Comparison of ENCODE assay signal across 23 cellular contexts in genomic region chr12:86331457-86331856, GRCh38.
DNase-seq lines count a peak whose midpoint lies in the region; ATAC-seq and TF ChIP-seq lines count a peak whose summit lies in the region.
"Had no signal": no experiment of that assay in that cellular context is flagged by ENCODE, and none has a peak within 500 bp of the region (broad histone marks: within the 10 kb centered on the region; RNA-seq: fewer than 3 reads in every experiment).

No MANE protein-coding gene starts in this region.

- H3K4me3 ChIP-seq in endodermal cell (ENCODE audit: low read length) = no peak overlapping the region
- H3K4me3 ChIP-seq: HAP-1, PC-9, SJSA1 had no signal

- ATAC-seq in HG03521 (IDR thresholded peaks at IDR 0.05; ENCODE audit: unreplicated experiment) (no peak), GM18511 (IDR thresholded peaks at IDR 0.05; ENCODE audit: unreplicated experiment) (no peak)
- ATAC-seq: CD8-positive, alpha-beta T cell; T-cell had no signal

- H3K9me3 ChIP-seq in endodermal cell (ENCODE audit: control insufficient read depth, low read length) = no peaks in the 10 kb centered on the region
- H3K9me3 ChIP-seq: HAP-1, SJSA1 had no signal

- H3K27ac Mint-ChIP-seq in endodermal cell = no peak overlapping the region
- H3K27ac Mint-ChIP-seq in mesothelial cell of epicardium = peak overlapping the region; percentile 67
- H3K27ac Mint-ChIP-seq: B cell; CD8-positive, alpha-beta T cell; T-cell had no signal

- no peaks in the 10 kb centered on the region for H3K36me3 ChIP-seq in endodermal cell (ENCODE audit: control insufficient read depth, insufficient read depth, low read length)
- H3K36me3 ChIP-seq: HAP-1, SJSA1 had no signal

- DNase-seq in HEK293T (ENCODE audit: extremely low spot score) (no peak), endodermal cell (peak; percentile 54), mesothelial cell of epicardium (ENCODE audit: low spot score in 2 of 2, unreplicated experiment in 2 of 2) (no peak), HuH-7 (ENCODE audit: low spot score) (no peak)
- DNase-seq in stimulated activated CD4-positive, alpha-beta T cell treated with anti-CD3 and anti-CD28 coated beads, Interleukin-15, amount 100 ng/mL, for 24 hours = no peak
- DNase-seq: CD8-positive, alpha-beta T cell; DMS 273 treated with DMSO at 0.1 percent for 48 hours; DMS79 treated with DMSO at 0.1 percent for 48 hours; KBM-7; NCI-H146; NCI-H1930; NCI-H2107; NCI-H526; PC-9; Right ventricle myocardium superior; RPMI8226; T-cell had no signal

- H3K9me3 Mint-ChIP-seq in endodermal cell (no peaks in the 10 kb centered on the region), mesothelial cell of epicardium (no peaks in the 10 kb centered on the region)

- H3K4me3 Mint-ChIP-seq in endodermal cell (no peak overlapping the region), mesothelial cell of epicardium (no peak overlapping the region)
- H3K4me3 Mint-ChIP-seq: B cell; CD8-positive, alpha-beta T cell; T-cell had no signal

- H3K27me3 Mint-ChIP-seq in endodermal cell (ENCODE audit: insufficient read depth) (no peaks in the 10 kb centered on the region), mesothelial cell of epicardium (ENCODE audit: low read depth) (no peaks in the 10 kb centered on the region)
- H3K27me3 Mint-ChIP-seq: B cell, T-cell had no signal

- CTCF ChIA-PET in HEK293T (lab: Yijun Ruan, JAX) = no interaction called here

- POLR2A ChIA-PET in HEK293T (lab: Yijun Ruan, JAX) = no interaction called here

- no peak overlapping the region for H3K9ac ChIP-seq in endodermal cell (ENCODE audit: extremely low read depth, low read length, poor library complexity, severe bottlenecking)

- H3K27me3 ChIP-seq in endodermal cell (ENCODE audit: control insufficient read depth, insufficient read depth, low read length, poor library complexity, severe bottlenecking) = no peaks in the 10 kb centered on the region
- H3K27me3 ChIP-seq: SJSA1 had no signal

- peaks cover 22% of the 10 kb centered on the region for H3K4me1 Mint-ChIP-seq in endodermal cell
- peaks cover 33% of the 10 kb centered on the region for H3K4me1 Mint-ChIP-seq in mesothelial cell of epicardium
- H3K4me1 Mint-ChIP-seq: B cell, T-cell had no signal

- TF ChIP-seq CTCF in endodermal cell (conservative IDR thresholded peaks at IDR 0.05) (no peak), mesothelial cell of epicardium (IDR thresholded peaks at IDR 0.05; ENCODE audit: unreplicated experiment) (no peak)

- WGBS in endodermal cell (ENCODE audit: insufficient coverage in 1 of 2, insufficient read length in 1 of 2), 2 experiments = 80 to 91% methylated on average over 1 of the region's 2 CpGs

- no peaks in the 10 kb centered on the region for H3K36me3 Mint-ChIP-seq in endodermal cell (ENCODE audit: low read depth)
- H3K36me3 Mint-ChIP-seq in mesothelial cell of epicardium = no peaks in the 10 kb centered on the region
- H3K36me3 Mint-ChIP-seq: CD8-positive, alpha-beta T cell; T-cell had no signal

- H3K4me1 ChIP-seq in endodermal cell (ENCODE audit: control insufficient read depth, insufficient read depth, low read length) = peaks cover 17% of the 10 kb centered on the region
- H3K4me1 ChIP-seq: SJSA1 had no signal

- no peak overlapping the region for H3K27ac ChIP-seq in endodermal cell (ENCODE audit: low read depth, low read length)
- H3K27ac ChIP-seq: C4-2B, PC-9, SJSA1 had no signal

TF ChIP-seq in HEK293T, 16 proteins besides CTCF, POLR2A, EP300 and RAD21:
- TF ChIP-seq PKNOX1 (IDR thresholded peaks at IDR 0.05) = peak; percentile 76
- TF ChIP-seq ELF4 (IDR thresholded peaks at IDR 0.05) = no peak
- no peak for TF ChIP-seq BHLHE40 (IDR thresholded peaks at IDR 0.05; ENCODE audit: borderline replicate concordance)
TF ChIP-seq in HEK293T: peak in this region for 1.
